ENCODE assay signal across 17 cellular contexts in genomic region chr21:38475519-38475918, GRCh38. TPM values are rescaled to one million over a fixed set of nuclear protein-coding genes. Genes with fewer than 3 reads are reported as not detected.
DNase-seq lines count a peak whose midpoint lies in the region; ATAC-seq and TF ChIP-seq lines count a peak whose summit lies in the region.
"Had no signal": no experiment of that assay in that cellular context is flagged by ENCODE, and none has a peak within 500 bp of the region (broad histone marks: within the 10 kb centered on the region; RNA-seq: fewer than 3 reads in every experiment).

No MANE protein-coding gene starts in this region.

- peaks cover 33% of the 10 kb centered on the region for H3K4me1 ChIP-seq in foreskin keratinocyte
- H3K4me1 ChIP-seq in gastrocnemius medialis = peaks cover 0 to 15% of the 10 kb centered on the region in 2 donors
- H3K4me1 ChIP-seq in left lung = peaks cover 4 to 83% of the 10 kb centered on the region in 2 donors
- H3K4me1 ChIP-seq: body of pancreas had no signal

- DNase-seq in HL-60 (ENCODE audit: low read depth in 1 of 2, low spot score in 1 of 2) (no peak), NCI-H524 (lab: John Stamatoyannopoulos, UW) (peak; percentile 27 to 61), foreskin keratinocyte (peak in 1 of 2 donors; percentile 32), gastrocnemius medialis (no peak), NCI-H774 (lab: John Stamatoyannopoulos, UW) (no peak), caudate nucleus (lab: John Stamatoyannopoulos, UW) (no peak), HT-29 (ENCODE audit: low spot score) (no peak), left lung (no peak)
- DNase-seq: activated CD4-positive, alpha-beta T cell treated with anti-CD3 and anti-CD28 coated beads, Interleukin-2, amount 50 U/mL, for 4 hours; body of pancreas; COR-L47; EL; erythroblast; glutamatergic neuron; NCI-H1092; occipital lobe; stimulated activated CD4-positive, alpha-beta T cell treated with anti-CD3 and anti-CD28 coated beads, Interleukin-4, amount 100 ng/mL, for 1 hour had no signal

- TF ChIP-seq POLR2A in gastrocnemius medialis (IDR thresholded peaks at IDR 0.05) = no peak

- no peaks in the 10 kb centered on the region for H3K27me3 ChIP-seq in HL-60 (ENCODE audit: insufficient read depth, poor library complexity, severe bottlenecking)
- no peaks in the 10 kb centered on the region for H3K27me3 ChIP-seq in foreskin keratinocyte
- H3K27me3 ChIP-seq in gastrocnemius medialis = peaks cover 0 to 6% (median 0%) of the 10 kb centered on the region in 3 donors
- H3K27me3 ChIP-seq in left lung = peaks cover 0 to 17% of the 10 kb centered on the region in 2 donors
- H3K27me3 ChIP-seq: body of pancreas had no signal

- H3K4me3 ChIP-seq in HL-60 (replicated peaks; ENCODE audit: insufficient read depth, low read length) (no peak overlapping the region), gastrocnemius medialis (no peak overlapping the region), left lung (no peak overlapping the region)
- H3K4me3 ChIP-seq: body of pancreas had no signal

- no peaks in the 10 kb centered on the region for H3K9me3 ChIP-seq in gastrocnemius medialis
- no peaks in the 10 kb centered on the region for H3K9me3 ChIP-seq in left lung
- H3K9me3 ChIP-seq: body of pancreas had no signal

- no peak for ATAC-seq in foreskin keratinocyte
- ATAC-seq in gastrocnemius medialis = no peak
- ATAC-seq in left lung = no peak

- H3K36me3 ChIP-seq in gastrocnemius medialis = no peaks in the 10 kb centered on the region
- no peaks in the 10 kb centered on the region for H3K36me3 ChIP-seq in left lung

- TF ChIP-seq CTCF in HL-60 (IDR thresholded peaks at IDR 0.05; ENCODE audit: insufficient read depth, low read length) = no peak
- no peak for TF ChIP-seq CTCF in foreskin keratinocyte (conservative IDR thresholded peaks at IDR 0.05)
- no peak for TF ChIP-seq CTCF in gastrocnemius medialis (IDR thresholded peaks at IDR 0.05 in 4 of 5, conservative IDR thresholded peaks at IDR 0.05 in 1 of 5)
- no peak for TF ChIP-seq CTCF in left lung (IDR thresholded peaks at IDR 0.05)

- intact Hi-C loops in gastrocnemius medialis (cut with DNase I; ENCODE audit: low total_unique reads) = no loop called here
- intact Hi-C loops in left lung (cut with DNase I) = no loop called here

- H3K27ac ChIP-seq in HL-60 (replicated peaks) (peak overlapping the region; percentile 71), foreskin keratinocyte (peak overlapping the region; percentile 68), gastrocnemius medialis (peak overlapping the region; percentile 54 to 75 (median 66)), caudate nucleus (ENCODE audit: low read depth, low read length) (no peak overlapping the region), left lung (peak overlapping the region in 1 of 2 donors; percentile 59)
- H3K27ac ChIP-seq: body of pancreas had no signal

- in situ Hi-C loops in gastrocnemius medialis (cut with MboI; ENCODE audit: low sequenced_read_pairs in 4 of 4) = no loop called here

RNA-seq across cellular contexts. Expression of gene ERG, which starts 22.8 kb away (rescaled TPM):
- total RNA-seq in foreskin keratinocyte = 0.24 and 0.49 TPM in 2 replicates
- 0.03 and 0.12 TPM in 2 replicates for polyA plus RNA-seq in foreskin keratinocyte
- total RNA-seq in gastrocnemius medialis = 1 to 10 TPM; 4.6 to 7.0 (median 5.1) TPM
- not detected in 2 replicates for total RNA-seq in HT-29 (2014; rRNA removed; shearing (Covaris generic))
- total RNA-seq in left lung = 10 to 100 TPM; 21.7 to 27.6 TPM

Comparison
In these comparisons a context has a peak if more than half of its experiments do, and no peak if none do; other contexts are left out.
1. DNase-seq: peak in NCI-H524 (2 of 2); none in HL-60 (0 of 2), gastrocnemius medialis (0 of 2), NCI-H774 (single experiment), caudate nucleus (0 of 61), HT-29 (single experiment) and left lung (0 of 2).